ENCODE assay signal across 8 cellular contexts in the genomic region with DNA sequence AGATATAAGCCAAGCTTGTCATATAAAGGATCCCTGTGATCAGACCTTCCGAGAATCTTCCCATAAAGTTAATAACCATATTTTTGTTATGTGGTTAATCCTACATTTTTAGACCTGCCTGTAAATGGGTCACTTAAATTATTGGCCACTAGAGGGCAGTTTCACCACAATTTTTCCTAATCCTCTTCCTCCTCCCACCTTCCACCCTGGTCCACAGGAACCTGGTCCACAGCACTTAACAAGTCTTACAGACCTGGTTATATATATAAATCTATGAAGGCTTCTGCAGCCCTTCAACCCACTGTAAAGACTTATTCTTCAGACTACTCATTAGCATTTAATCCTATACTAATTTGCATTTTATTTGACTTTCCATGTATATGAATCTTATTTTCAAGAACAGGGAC. TPM values are rescaled to one million over a fixed set of nuclear protein-coding genes. Genes with fewer than 3 reads are reported as not detected.
DNase-seq lines count a peak whose midpoint lies in the region; ATAC-seq and TF ChIP-seq lines count a peak whose summit lies in the region.

No MANE protein-coding gene starts in this region.

- DNase-seq in activated naive CD4-positive, alpha-beta T cell treated with anti-CD3 and anti-CD28 coated beads, Interleukin-2, amount 10 ng/mL, durations not matched to agents 7 days and 5 days: peak; percentile 31
- DNase-seq in activated naive CD4-positive, alpha-beta T cell treated with Interleukin-2 at 50 U/mL for 16 hours: no peak
- DNase-seq in HuH-7 (ENCODE audit: low spot score) (peak; percentile 53), Peyer's patch (no peak), endodermal cell (peak; percentile 66), C1 segment of cervical spinal cord (lab: John Stamatoyannopoulos, UW) (no peak)
- DNase-seq in naive thymus-derived CD4-positive, alpha-beta T cell: peak in 7 of 9 donors; percentile 4 to 41 (median 28)

- TF ChIP-seq CTCF in Peyer's patch (IDR thresholded peaks at IDR 0.05): peak; percentile 29 to 73 (median 57)
- TF ChIP-seq CTCF in endodermal cell (conservative IDR thresholded peaks at IDR 0.05): peak; percentile 85

- H3K27me3 Mint-ChIP-seq in activated naive CD4-positive, alpha-beta T cell treated with anti-CD3 and anti-CD28 coated beads, Interleukin-2, amount 10 ng/mL, durations not matched to agents 7 days and 5 days: no peaks in the 10 kb centered on the region
- H3K27me3 Mint-ChIP-seq in endodermal cell (ENCODE audit: insufficient read depth): no peaks in the 10 kb centered on the region
- no peaks in the 10 kb centered on the region for H3K27me3 Mint-ChIP-seq in naive thymus-derived CD4-positive, alpha-beta T cell

- intact Hi-C loops in naive thymus-derived CD4-positive, alpha-beta T cell (cut with micrococcal nuclease): loop anchor here (1.0 to 10.0 kb wide), 8 partner anchors 63 to 644 kb away; a partner anchor contains a TSS

- peak; percentile 46 for ATAC-seq in naive thymus-derived CD4-positive, alpha-beta T cell
- ATAC-seq in HG03378 (IDR thresholded peaks at IDR 0.05; ENCODE audit: unreplicated experiment): no peak

- no peaks in the 10 kb centered on the region for H3K9me3 Mint-ChIP-seq in activated naive CD4-positive, alpha-beta T cell treated with anti-CD3 and anti-CD28 coated beads, Interleukin-2, amount 10 ng/mL, durations not matched to agents 7 days and 5 days
- no peaks in the 10 kb centered on the region for H3K9me3 Mint-ChIP-seq in endodermal cell
- H3K9me3 Mint-ChIP-seq in naive thymus-derived CD4-positive, alpha-beta T cell: no peaks in the 10 kb centered on the region

- H3K9ac ChIP-seq in endodermal cell (ENCODE audit: extremely low read depth, low read length, poor library complexity, severe bottlenecking): no peak overlapping the region

- no peaks in the 10 kb centered on the region for H3K4me1 Mint-ChIP-seq in activated naive CD4-positive, alpha-beta T cell treated with anti-CD3 and anti-CD28 coated beads, Interleukin-2, amount 10 ng/mL, durations not matched to agents 7 days and 5 days
- peaks cover 3% of the 10 kb centered on the region for H3K4me1 Mint-ChIP-seq in endodermal cell
- H3K4me1 Mint-ChIP-seq in naive thymus-derived CD4-positive, alpha-beta T cell: no peaks in the 10 kb centered on the region

- 44% methylated on average over 1 of the region's 1 CpG; no CpG with 5 or more reads in 1 of the 2 experiments for WGBS in endodermal cell (ENCODE audit: insufficient coverage in 1 of 2, insufficient read length in 1 of 2), 2 experiments

- H3K36me3 Mint-ChIP-seq in activated naive CD4-positive, alpha-beta T cell treated with anti-CD3 and anti-CD28 coated beads, Interleukin-2, amount 10 ng/mL, durations not matched to agents 7 days and 5 days: no peaks in the 10 kb centered on the region
- H3K36me3 Mint-ChIP-seq in endodermal cell (ENCODE audit: low read depth): peaks cover 15% of the 10 kb centered on the region
- H3K36me3 Mint-ChIP-seq in naive thymus-derived CD4-positive, alpha-beta T cell: peaks cover 0 to 5% (median 0%) of the 10 kb centered on the region in 5 donors

- H3K27me3 ChIP-seq in Peyer's patch (no peaks in the 10 kb centered on the region), endodermal cell (ENCODE audit: control insufficient read depth, insufficient read depth, low read length, poor library complexity, severe bottlenecking) (no peaks in the 10 kb centered on the region)
- H3K27me3 ChIP-seq in naive thymus-derived CD4-positive, alpha-beta T cell (ENCODE audit: control insufficient read depth in 2 of 2, insufficient read depth in 2 of 2, low read length in 2 of 2): no peaks in the 10 kb centered on the region

- H3K4me1 ChIP-seq in Peyer's patch: no peaks in the 10 kb centered on the region
- H3K4me1 ChIP-seq in endodermal cell (ENCODE audit: control insufficient read depth, insufficient read depth, low read length): no peaks in the 10 kb centered on the region
- H3K4me1 ChIP-seq in naive thymus-derived CD4-positive, alpha-beta T cell (ENCODE audit: control insufficient read depth in 2 of 2, insufficient read depth in 2 of 2, low read length in 2 of 2): no peaks in the 10 kb centered on the region

- CTCF ChIA-PET in activated naive CD4-positive, alpha-beta T cell treated with anti-CD3 and anti-CD28 coated beads, Interleukin-2, amount 10 ng/mL, durations not matched to agents 7 days and 5 days (lab: Charles Lee): interaction anchor here (0.8 to 2.0 kb wide), 10 partner anchors 9 to 335 kb away, joined by 3 to 17 read pairs (median 5); a partner anchor contains a TSS
- CTCF ChIA-PET in naive thymus-derived CD4-positive, alpha-beta T cell (lab: Charles Lee): interaction anchor here (0.7 to 1.4 kb wide), 5 partner anchors 9 to 657 kb away, joined by 3 to 4 read pairs (median 3); no protein-coding TSS in a partner anchor

- H3K27ac Mint-ChIP-seq in activated naive CD4-positive, alpha-beta T cell treated with anti-CD3 and anti-CD28 coated beads, Interleukin-2, amount 10 ng/mL, durations not matched to agents 7 days and 5 days: no peak overlapping the region
- H3K27ac Mint-ChIP-seq in endodermal cell: no peak overlapping the region
- H3K27ac Mint-ChIP-seq in naive thymus-derived CD4-positive, alpha-beta T cell: no peak overlapping the region

- H3K9me3 ChIP-seq in Peyer's patch: no peaks in the 10 kb centered on the region
- H3K9me3 ChIP-seq in endodermal cell (ENCODE audit: control insufficient read depth, low read length): no peaks in the 10 kb centered on the region
- no peaks in the 10 kb centered on the region for H3K9me3 ChIP-seq in naive thymus-derived CD4-positive, alpha-beta T cell (ENCODE audit: control insufficient read depth in 2 of 3, low read length in 3 of 3)

- TF ChIP-seq POLR2A in Peyer's patch (IDR thresholded peaks at IDR 0.05): no peak

- POLR2A ChIA-PET in naive thymus-derived CD4-positive, alpha-beta T cell (lab: Charles Lee): no interaction called here

- H3K27ac ChIP-seq in Peyer's patch: no peak overlapping the region
- no peak overlapping the region for H3K27ac ChIP-seq in endodermal cell (ENCODE audit: low read depth, low read length)
- no peak overlapping the region for H3K27ac ChIP-seq in naive thymus-derived CD4-positive, alpha-beta T cell (ENCODE audit: low read depth, low read length)

- H3K36me3 ChIP-seq in Peyer's patch: peaks cover 0 to under 1% (median 0%) of the 10 kb centered on the region in 3 donors
- H3K36me3 ChIP-seq in endodermal cell (ENCODE audit: control insufficient read depth, insufficient read depth, low read length): peaks cover 12% of the 10 kb centered on the region
- peaks cover 0 to under 1% (median 0%) of the 10 kb centered on the region in 3 experiments for H3K36me3 ChIP-seq in naive thymus-derived CD4-positive, alpha-beta T cell (ENCODE audit: control insufficient read depth in 2 of 3, insufficient read depth in 3 of 3, low read length in 3 of 3)

- H3K4me3 ChIP-seq in Peyer's patch (no peak overlapping the region), endodermal cell (ENCODE audit: low read length) (no peak overlapping the region)
- no peak overlapping the region for H3K4me3 ChIP-seq in naive thymus-derived CD4-positive, alpha-beta T cell (ENCODE audit: low read length)

- H3K4me3 Mint-ChIP-seq in activated naive CD4-positive, alpha-beta T cell treated with anti-CD3 and anti-CD28 coated beads, Interleukin-2, amount 10 ng/mL, durations not matched to agents 7 days and 5 days: no peak overlapping the region
- H3K4me3 Mint-ChIP-seq in endodermal cell: no peak overlapping the region
- no peak overlapping the region for H3K4me3 Mint-ChIP-seq in naive thymus-derived CD4-positive, alpha-beta T cell

RNA-seq across cellular contexts. Expression of a gene that starts 28.3 kb away (rescaled TPM):
- total RNA-seq in Peyer's patch (10 to 100 TPM; 20.8 to 30.5 (median 27.4) TPM), endodermal cell (10 to 100 TPM; 45.4 to 51.8 TPM)
- 34.2 TPM for polyA plus RNA-seq in endodermal cell (2013, experiment 1 of 2)
- polyA plus RNA-seq in endodermal cell (2013, experiment 2 of 2): 28.3 TPM
- 10 to 100 TPM in 4 of 5 experiments, 1 to 10 TPM in 1; 6.7 to 28.0 (median 23.1) TPM for total RNA-seq in naive thymus-derived CD4-positive, alpha-beta T cell
- 10 to 100 TPM; 14.4 to 19.3 TPM for polyA plus RNA-seq in naive thymus-derived CD4-positive, alpha-beta T cell

RNA-seq across cellular contexts. Expression of a gene that starts 58.3 kb away (rescaled TPM):
- total RNA-seq in Peyer's patch: 1 to 10 TPM in 1 of 4 donors, not detected in 3; 2.1 TPM
- 1 to 10 TPM; 5.3 to 7.5 TPM for total RNA-seq in endodermal cell
- 1.7 TPM for polyA plus RNA-seq in endodermal cell (2013, experiment 1 of 2)
- polyA plus RNA-seq in endodermal cell (2013, experiment 2 of 2): 1.7 TPM
- 1 to 10 TPM in 3 of 5 experiments, under 1 TPM in 2; 0.44 to 1.7 (median 1.2) TPM for total RNA-seq in naive thymus-derived CD4-positive, alpha-beta T cell
- polyA plus RNA-seq in naive thymus-derived CD4-positive, alpha-beta T cell: under 1 TPM; 0.63 to 0.94 TPM

Comparison
In these comparisons a context has a peak if more than half of its experiments do, and no peak if none do; other contexts are left out.
1. DNase-seq: peak in activated naive CD4-positive, alpha-beta T cell treated with anti-CD3 and anti-CD28 coated beads, Interleukin-2, amount 10 ng/mL, durations not matched to agents 7 days and 5 days (single experiment), HuH-7 (single experiment), endodermal cell (single experiment) and naive thymus-derived CD4-positive, alpha-beta T cell (7 of 9); none in activated naive CD4-positive, alpha-beta T cell treated with Interleukin-2 at 50 U/mL for 16 hours (single experiment), Peyer's patch (0 of 3) and C1 segment of cervical spinal cord (0 of 14).